ENCODE assay signal across 9 cellular contexts in the genomic region with DNA sequence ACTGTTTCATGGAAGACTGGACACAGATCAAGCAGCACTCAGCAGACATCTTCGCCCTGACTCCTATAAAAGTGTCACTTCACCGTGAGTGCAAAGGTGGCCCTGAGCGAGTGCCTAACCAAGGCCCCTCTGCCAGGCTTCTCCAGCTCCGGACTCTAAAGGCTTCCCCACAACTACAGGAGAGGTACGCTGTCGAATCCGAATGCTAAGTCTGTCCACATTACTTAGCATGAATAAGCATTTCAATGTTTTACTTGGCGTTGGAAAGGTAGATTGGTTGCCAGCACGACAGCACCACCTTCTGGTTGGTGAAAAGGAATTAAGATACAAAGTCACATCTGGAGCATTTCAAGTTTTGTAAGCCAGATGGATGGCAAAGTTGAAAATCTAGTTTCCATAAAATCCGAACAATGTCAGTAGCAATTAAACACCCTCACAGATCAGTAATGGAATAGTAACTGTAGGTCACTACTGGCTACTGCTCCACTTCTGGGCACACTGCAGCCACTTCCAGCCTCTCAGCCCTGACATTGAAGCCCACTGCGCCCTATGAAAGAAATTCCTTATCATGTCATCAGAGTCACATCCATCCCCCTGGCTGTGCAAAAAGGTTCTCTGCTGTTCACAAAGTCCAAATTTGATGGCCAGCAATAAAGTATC.
DNase-seq lines count a peak whose midpoint lies in the region; ATAC-seq, FAIRE-seq and TF ChIP-seq lines count a peak whose summit lies in the region.
"Had no signal": no experiment of that assay in that cellular context is flagged by ENCODE, and none has a peak within 500 bp of the region (broad histone marks: within the 10 kb centered on the region; RNA-seq: fewer than 3 reads in every experiment).

No MANE protein-coding gene starts in this region.

- H3K9ac ChIP-seq in skeletal muscle satellite cell (ENCODE audit: low read depth, low read length): peak overlapping the region; percentile 35

- peak overlapping the region; percentile 85 for H3K4me2 ChIP-seq in skeletal muscle satellite cell (ENCODE audit: low read length)

- peaks cover 4 to 12% (median 6%) of the 10 kb centered on the region in 5 experiments for H3K9me3 Mint-ChIP-seq in brain

- H3K27me3 Mint-ChIP-seq in brain: no peaks in the 10 kb centered on the region

- peak overlapping the region; percentile 44 for H3K4me3 ChIP-seq in skeletal muscle satellite cell (ENCODE audit: low read length)
- H3K4me3 ChIP-seq: skin epidermis had no signal

- peaks cover 26% of the 10 kb centered on the region for H3K4me1 ChIP-seq in skeletal muscle satellite cell (ENCODE audit: control insufficient read depth, insufficient read depth, low read length)

- H3K4me3 Mint-ChIP-seq in brain: peak overlapping the region in 4 of 5 experiments; percentile 50 to 68 (median 58)

- H3K27ac Mint-ChIP-seq in brain: peak overlapping the region in 3 of 5 experiments; percentile 67 to 74 (median 73)

- no peak for ATAC-seq in GM19467 (IDR thresholded peaks at IDR 0.05; ENCODE audit: unreplicated experiment)

- no peaks in the 10 kb centered on the region for H3K36me3 ChIP-seq in skeletal muscle satellite cell (ENCODE audit: insufficient read depth, low read length)

- DNase-seq in GM13977 (ENCODE audit: low spot score) (peak; percentile 70), NCI-H146 treated with DMSO at 0.1 percent for 48 hours (lab: John Stamatoyannopoulos, UW; ENCODE audit: unreplicated experiment) (peak; percentile 81), T-helper 1 cell (peak in 3 of 5 donors; percentile 6 to 61 (median 39)), iPS DF 4.7 (ENCODE audit: extremely low read depth, low spot score) (peak; percentile 69)

- in situ Hi-C loops in GM13977 (cut with MboI; ENCODE audit: low pct_unique_long_range_greater_than_20kb, low sequenced_read_pairs, unreplicated experiment): no loop called here

- no peaks in the 10 kb centered on the region for H3K9me3 ChIP-seq in skeletal muscle satellite cell (replicated peaks; ENCODE audit: low read length)

- peaks cover 32% of the 10 kb centered on the region for H3K4me1 Mint-ChIP-seq in brain

- H3K27me3 ChIP-seq in skeletal muscle satellite cell (ENCODE audit: control insufficient read depth, insufficient read depth, low read length): no peaks in the 10 kb centered on the region

- peak; percentile 95 for FAIRE-seq in A204.1 (lab: Jason Lieb, UNC)

- TF ChIP-seq CTCF in GM13977 (IDR thresholded peaks at IDR 0.05; ENCODE audit: extremely low read depth, insufficient read depth, missing control alignments): peak; percentile 68
- peak; percentile 91 to 93 for TF ChIP-seq CTCF in brain (conservative IDR thresholded peaks at IDR 0.05)

- H3K36me3 Mint-ChIP-seq in brain: peaks cover 19% of the 10 kb centered on the region
